Comparison of ENCODE assay signal across 9 cellular contexts in the genomic region with DNA sequence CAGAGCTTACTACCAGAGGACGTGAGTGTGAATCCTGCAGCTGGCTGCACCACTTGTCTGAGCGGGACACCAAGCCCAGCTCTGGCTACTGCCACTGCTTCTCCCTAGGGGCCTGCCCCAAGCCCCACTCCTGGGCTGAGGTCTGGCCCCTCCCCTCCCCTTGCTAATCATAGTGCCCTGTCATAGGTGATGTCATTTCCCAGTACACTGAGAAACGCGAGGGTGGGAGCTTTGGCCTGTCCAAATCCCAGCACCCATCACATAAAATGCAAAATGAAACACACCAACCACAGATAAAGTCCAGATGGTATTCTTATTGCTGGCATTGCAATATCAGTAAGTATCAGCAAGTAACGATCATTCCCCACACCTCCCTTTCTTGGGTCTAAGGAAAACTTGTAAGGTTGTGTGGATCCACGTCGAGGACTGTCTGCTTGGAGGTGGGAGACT.
DNase-seq lines count a peak whose midpoint lies in the region; ATAC-seq and TF ChIP-seq lines count a peak whose summit lies in the region.
"Had no signal": no experiment of that assay in that cellular context is flagged by ENCODE, and none has a peak within 500 bp of the region (broad histone marks: within the 10 kb centered on the region; RNA-seq: fewer than 3 reads in every experiment).

No MANE protein-coding gene starts in this region.

- no peaks in the 10 kb centered on the region for H3K9me3 ChIP-seq in gastrocnemius medialis
- no peaks in the 10 kb centered on the region for H3K9me3 ChIP-seq in A673 (ENCODE audit: low read depth, low read length, poor library complexity, severe bottlenecking)

- H3K23ac ChIP-seq in mesendoderm (ENCODE audit: low read length), result no peak overlapping the region

- H3K9ac ChIP-seq in mesendoderm (ENCODE audit: low read length), result no peak overlapping the region

- no peak overlapping the region for H3K27ac ChIP-seq in mesendoderm (ENCODE audit: low read depth, low read length)
- H3K27ac ChIP-seq in gastrocnemius medialis, result peak overlapping the region in 2 of 4 donors; percentile 19 to 38
- no peak overlapping the region for H3K27ac ChIP-seq in A673 (ENCODE audit: low read depth, low read length, poor library complexity, severe bottlenecking)

- no peak overlapping the region for H3K4ac ChIP-seq in mesendoderm (ENCODE audit: low read depth, low read length)

- H2AK5ac ChIP-seq in mesendoderm (ENCODE audit: low read length), result no peak overlapping the region

- H3K18ac ChIP-seq in mesendoderm (ENCODE audit: low read length), result no peak overlapping the region

- peak overlapping the region; percentile 42 for H3K27ac Mint-ChIP-seq in activated naive CD8-positive, alpha-beta T cell treated with anti-CD3 and anti-CD28 coated beads for 36 hours

- H4K8ac ChIP-seq in mesendoderm (ENCODE audit: low read depth, low read length), result no peak overlapping the region

- H3K4me2 ChIP-seq in mesendoderm (ENCODE audit: low read length), result no peak overlapping the region

- H3K79me1 ChIP-seq in mesendoderm (ENCODE audit: low read length), result no peaks in the 10 kb centered on the region

- DNase-seq in ELR (ENCODE audit: low read depth) (peak; percentile 34), mesendoderm (peak; percentile 62), gastrocnemius medialis (no peak), A673 (ENCODE audit: low spot score) (no peak), NCI-H2081 treated with DMSO at 0.1 percent for 48 hours (lab: John Stamatoyannopoulos, UW) (no peak), NCI-H82 treated with DMSO at 0.1 percent for 48 hours (lab: John Stamatoyannopoulos, UW; ENCODE audit: unreplicated experiment) (no peak)
- no peak for DNase-seq in activated naive CD8-positive, alpha-beta T cell treated with anti-CD3 and anti-CD28 coated beads for 36 hours

- no peak overlapping the region for H3K4me3 ChIP-seq in mesendoderm (ENCODE audit: low read length)
- H3K4me3 ChIP-seq in gastrocnemius medialis, result no peak overlapping the region
- H3K4me3 ChIP-seq in A673 (ENCODE audit: low read depth, low read length, poor library complexity, severe bottlenecking), result no peak overlapping the region
- H3K4me3 ChIP-seq: skin epidermis had no signal

- no peaks in the 10 kb centered on the region for H3K36me3 Mint-ChIP-seq in activated naive CD8-positive, alpha-beta T cell treated with anti-CD3 and anti-CD28 coated beads for 36 hours

- no peak overlapping the region for H3K56ac ChIP-seq in mesendoderm (ENCODE audit: low read length)

- H3K27me3 Mint-ChIP-seq in activated naive CD8-positive, alpha-beta T cell treated with anti-CD3 and anti-CD28 coated beads for 36 hours, result no peaks in the 10 kb centered on the region

- H3K36me3 ChIP-seq in mesendoderm (ENCODE audit: control insufficient read depth, insufficient read depth, low read length), result no peaks in the 10 kb centered on the region
- H3K36me3 ChIP-seq in gastrocnemius medialis, result no peaks in the 10 kb centered on the region
- no peaks in the 10 kb centered on the region for H3K36me3 ChIP-seq in A673 (ENCODE audit: insufficient read depth, low read length, poor library complexity, severe bottlenecking)

- CTCF ChIA-PET in A673 (lab: Charles Lee), result no interaction called here

- no peaks in the 10 kb centered on the region for H3K4me1 ChIP-seq in mesendoderm (ENCODE audit: control insufficient read depth, low read depth, low read length)
- H3K4me1 ChIP-seq in gastrocnemius medialis, result peaks cover 27 to 36% of the 10 kb centered on the region in 2 donors
- H3K4me1 ChIP-seq in A673 (ENCODE audit: insufficient read depth, low read length, poor library complexity, severe bottlenecking), result no peaks in the 10 kb centered on the region

- TF ChIP-seq CTCF in gastrocnemius medialis (IDR thresholded peaks at IDR 0.05 in 4 of 5, conservative IDR thresholded peaks at IDR 0.05 in 1 of 5) (no peak), A673 (conservative IDR thresholded peaks at IDR 0.05; ENCODE audit: low read depth, low read length) (no peak)

- H2BK120ac ChIP-seq in mesendoderm (ENCODE audit: low read depth, low read length), result no peak overlapping the region

- H3K4me3 Mint-ChIP-seq in activated naive CD8-positive, alpha-beta T cell treated with anti-CD3 and anti-CD28 coated beads for 36 hours, result no peak overlapping the region

- H4K5ac ChIP-seq in mesendoderm (ENCODE audit: low read length), result no peak overlapping the region

- ATAC-seq in GM21619 (IDR thresholded peaks at IDR 0.05; ENCODE audit: unreplicated experiment) (peak; percentile 45), gastrocnemius medialis (no peak)

- no CpG with 5 or more reads among the region's 7 CpGs for WGBS in mesendoderm (ENCODE audit: extremely low coverage, insufficient coverage, low lambda C conversion rate)

- H3K9me3 Mint-ChIP-seq in activated naive CD8-positive, alpha-beta T cell treated with anti-CD3 and anti-CD28 coated beads for 36 hours, result no peaks in the 10 kb centered on the region

- peaks cover 28% of the 10 kb centered on the region for H3K4me1 Mint-ChIP-seq in activated naive CD8-positive, alpha-beta T cell treated with anti-CD3 and anti-CD28 coated beads for 36 hours

- POLR2A ChIA-PET in A673 (lab: Charles Lee; ENCODE audit: low non-redundant PET), result no interaction called here

- H3K79me2 ChIP-seq in mesendoderm (ENCODE audit: control insufficient read depth, insufficient read depth, low read length), result no peaks in the 10 kb centered on the region

- H2BK15ac ChIP-seq in mesendoderm (replicated peaks; ENCODE audit: low read depth), result no peak overlapping the region

- intact Hi-C loops in gastrocnemius medialis (cut with DNase I; ENCODE audit: low total_unique reads), result no loop called here
- intact Hi-C loops in A673 (cut with micrococcal nuclease; ENCODE audit: unreplicated experiment), result no loop called here

- no TSS peak for BruUV-seq in A673 (replicated peaks; lab: Mats Ljungman, UMichigan)

- TF ChIP-seq POLR2A in gastrocnemius medialis (IDR thresholded peaks at IDR 0.05), result no peak

- H3K27me3 ChIP-seq in mesendoderm (ENCODE audit: insufficient read depth, low read length, poor library complexity) (no peaks in the 10 kb centered on the region), gastrocnemius medialis (no peaks in the 10 kb centered on the region), A673 (replicated peaks; ENCODE audit: insufficient read depth, low read depth, low read length, poor library complexity) (no peaks in the 10 kb centered on the region)

- in situ Hi-C loops in gastrocnemius medialis (cut with MboI; ENCODE audit: low sequenced_read_pairs in 4 of 4), result loop anchor here in 1 of 4 donors (10.0 kb wide), 1 partner anchor 46 kb away; no protein-coding TSS in a partner anchor

- no peak overlapping the region for H2BK5ac ChIP-seq in mesendoderm (ENCODE audit: low read length)

Comparison
In these comparisons a context has a peak if more than half of its experiments do, and no peak if none do; other contexts are left out.
1. DNase-seq: peak in ELR (single experiment) and mesendoderm (single experiment); none in activated naive CD8-positive, alpha-beta T cell treated with anti-CD3 and anti-CD28 coated beads for 36 hours (single experiment), gastrocnemius medialis (0 of 2), A673 (single experiment), NCI-H2081 treated with DMSO at 0.1 percent for 48 hours (single experiment) and NCI-H82 treated with DMSO at 0.1 percent for 48 hours (single experiment).